ENCODE assay signal across 23 cellular contexts in the genomic region with DNA sequence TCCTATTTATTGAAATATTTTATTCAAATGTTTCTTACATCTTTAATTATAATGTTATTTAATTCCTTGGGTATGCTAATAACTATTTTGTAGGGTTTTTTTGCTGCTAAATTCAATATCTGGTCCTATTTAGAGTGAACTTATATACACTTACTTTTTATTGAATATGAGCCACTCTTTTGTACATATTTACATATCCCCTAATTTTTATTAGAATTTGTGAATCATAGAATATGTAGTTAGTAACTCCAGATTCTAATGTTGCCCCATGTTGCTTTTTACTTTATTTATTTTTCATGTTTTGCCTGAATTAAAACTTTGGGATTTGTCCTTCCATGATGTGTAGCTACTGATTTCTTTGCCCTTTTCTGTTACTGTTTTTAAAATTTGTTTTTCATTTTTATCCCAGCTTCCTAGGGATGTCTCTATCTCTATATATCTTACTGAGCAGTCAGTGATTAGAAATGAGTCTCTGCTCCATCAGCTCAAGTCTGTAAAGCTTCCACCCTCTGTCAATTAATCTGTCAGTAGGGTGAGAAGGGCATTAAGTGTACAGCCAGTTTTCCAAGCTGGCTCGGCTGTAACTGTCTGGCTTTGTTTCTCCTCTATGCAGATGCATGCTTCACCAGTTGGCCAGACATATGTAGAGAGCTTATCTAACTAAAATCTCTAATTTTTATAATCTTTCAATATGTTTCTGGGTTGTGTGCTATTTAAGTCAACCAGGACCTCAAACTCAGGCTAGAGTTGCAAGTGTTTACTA.
A peak's percentile ranks its signal among the peaks of the same experiment; 100 is the strongest.
DNase-seq lines count a peak whose midpoint lies in the region; ATAC-seq, FAIRE-seq and TF ChIP-seq lines count a peak whose summit lies in the region.
"Had no signal": no experiment of that assay in that cellular context is flagged by ENCODE, and none has a peak within 500 bp of the region (broad histone marks: within the 10 kb centered on the region; RNA-seq: fewer than 3 reads in every experiment).

No MANE protein-coding gene starts in this region.

- no peak overlapping the region for H3K4me2 ChIP-seq in neural cell (ENCODE audit: low read length)

- H3K9ac ChIP-seq in neural cell (ENCODE audit: low read length): no peak overlapping the region

- TF ChIP-seq RAD21 in neural cell (conservative IDR thresholded peaks at IDR 0.05): no peak

- H3K36me3 ChIP-seq in neural cell (ENCODE audit: insufficient read depth, low read length): no peaks in the 10 kb centered on the region
- H3K36me3 ChIP-seq in H7 (replicated peaks; ENCODE audit: control insufficient read depth, insufficient read depth, low read length): no peaks in the 10 kb centered on the region
- H3K36me3 ChIP-seq: BE2C had no signal

- no peak for ATAC-seq in GM21390 (IDR thresholded peaks at IDR 0.05; ENCODE audit: unreplicated experiment)
- ATAC-seq: T-cell had no signal

- no peaks in the 10 kb centered on the region for H3K9me2 ChIP-seq in neural cell (ENCODE audit: insufficient read depth, low read length)

- no peak overlapping the region for H3K4me3 ChIP-seq in neural cell (ENCODE audit: low read length)
- H3K4me3 ChIP-seq in H7 (ENCODE audit: insufficient read depth, low read depth, low read length): no peak overlapping the region
- H3K4me3 ChIP-seq: SK-N-MC had no signal

- no peaks in the 10 kb centered on the region for H3K79me2 ChIP-seq in neural cell (replicated peaks; ENCODE audit: insufficient read depth, low read length)

- no peaks in the 10 kb centered on the region for H4K20me1 ChIP-seq in neural cell (ENCODE audit: insufficient read depth)

- H3K27me3 ChIP-seq in neural cell (ENCODE audit: insufficient read depth, low read depth, low read length): no peaks in the 10 kb centered on the region
- H3K27me3 ChIP-seq in H7 (ENCODE audit: control insufficient read depth, insufficient read depth, low read length): no peaks in the 10 kb centered on the region
- H3K27me3 ChIP-seq: BE2C had no signal

- DNase-seq in D341Med (ENCODE audit: low spot score): peak; percentile 70
- peak; percentile 15 for DNase-seq in NCI-H1694 treated with DMSO at 0.1 percent for 48 hours (lab: John Stamatoyannopoulos, UW)
- peak; percentile 53 for DNase-seq in NCI-H69 (lab: John Stamatoyannopoulos, UW)
- no peak for DNase-seq in H7
- no peak for DNase-seq in RPMI8226
- no peak for DNase-seq in H54 (ENCODE audit: insufficient read length, low spot score)
- DNase-seq: BE2C; CD4-positive, CD25-positive, alpha-beta regulatory T cell; COR-L47; DMS53; EL; GOT3; KG1; NCI-H187 treated with DMSO at 0.1 percent for 48 hours; NCI-H510A; Right ventricle myocardium superior; T-cell had no signal

- TF ChIP-seq CTCF in neural cell (IDR thresholded peaks at IDR 0.05; ENCODE audit: poor library complexity, severe bottlenecking): no peak

- peaks cover 5% of the 10 kb centered on the region for H3F3A ChIP-seq in neural cell (ENCODE audit: insufficient read depth, low read length, poor library complexity, severe bottlenecking)

- no peak for FAIRE-seq in H54 (lab: Jason Lieb, UNC)
- FAIRE-seq: GM12891, GM18507, RCC 7860 had no signal

- no peak overlapping the region for H3K27ac ChIP-seq in neural cell (ENCODE audit: low read length)
- H3K27ac ChIP-seq: SK-N-MC had no signal

- H3K9me3 ChIP-seq in neural cell (ENCODE audit: low read length): no peaks in the 10 kb centered on the region
- H3K9me3 ChIP-seq: BE2C had no signal

- TF ChIP-seq EP300 in neural cell (conservative IDR thresholded peaks at IDR 0.05; ENCODE audit: poor library complexity, severe bottlenecking): no peak

- no peak overlapping the region for H2AFZ ChIP-seq in neural cell (ENCODE audit: low read depth, low read length)

- TF ChIP-seq POLR2A in H54 (IDR thresholded peaks at IDR 0.05; ENCODE audit: low read depth, low read length): no peak

TF ChIP-seq in neural cell, 6 proteins besides CTCF, POLR2A, EP300 and RAD21:
- TF ChIP-seq MXI1 (conservative IDR thresholded peaks at IDR 0.05; ENCODE audit: poor library complexity, severe bottlenecking) (no peak), POLR2AphosphoS5 (IDR thresholded peaks at IDR 0.05) (peak; percentile 21)

Comparison
In these comparisons a context has a peak if more than half of its experiments do, and no peak if none do; other contexts are left out.
1. DNase-seq: peak in D341Med (single experiment), NCI-H1694 treated with DMSO at 0.1 percent for 48 hours (single experiment) and NCI-H69 (single experiment); none in H7 (single experiment), RPMI8226 (single experiment) and H54 (single experiment).